ENCODE assay signal across 13 cellular contexts in the genomic region with DNA sequence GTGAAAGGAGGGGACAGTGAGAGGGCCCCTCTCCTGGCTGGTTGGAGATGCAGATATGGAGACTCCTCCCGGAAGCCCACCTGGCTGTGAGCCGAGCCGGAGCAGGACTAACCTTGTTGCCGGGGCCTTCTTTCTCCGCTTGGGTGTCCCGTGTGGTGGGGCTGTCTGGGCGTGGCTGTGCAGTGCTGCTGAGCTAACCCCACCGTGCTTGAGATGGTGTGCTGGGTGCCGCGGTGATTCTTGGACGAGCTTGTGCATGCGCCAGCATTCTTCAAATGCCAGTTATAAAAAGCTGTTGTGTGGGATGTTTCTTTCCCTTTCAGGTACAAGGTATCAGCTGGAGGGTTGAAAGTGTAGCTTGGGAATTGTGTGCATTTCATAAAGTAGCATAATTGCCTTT. TPM values are rescaled to one million over a fixed set of nuclear protein-coding genes. Genes with fewer than 3 reads are reported as not detected.
A peak's percentile ranks its signal among the peaks of the same experiment; 100 is the strongest.
DNase-seq lines count a peak whose midpoint lies in the region; ATAC-seq, FAIRE-seq and TF ChIP-seq lines count a peak whose summit lies in the region.
"Had no signal": no experiment of that assay in that cellular context is flagged by ENCODE, and none has a peak within 500 bp of the region (broad histone marks: within the 10 kb centered on the region; RNA-seq: fewer than 3 reads in every experiment).

No MANE protein-coding gene starts in this region.

- no peak for TF ChIP-seq CTCF in CD4-positive, alpha-beta T cell (IDR thresholded peaks at IDR 0.05)
- TF ChIP-seq CTCF in K562 (IDR thresholded peaks at IDR 0.05 in 2 of 3, conservative IDR thresholded peaks at IDR 0.05 in 1 of 3; ENCODE audit: insufficient read depth in 2 of 3, low read depth in 1 of 3, low read length in 3 of 3) (no peak), left ventricle myocardium inferior (IDR thresholded peaks at IDR 0.05; ENCODE audit: borderline replicate concordance) (no peak), psoas muscle (IDR thresholded peaks at IDR 0.05) (no peak)

- H3K4me1 Mint-ChIP-seq in CD4-positive, alpha-beta T cell (ENCODE audit: low read depth) = peaks cover 47% of the 10 kb centered on the region

- DNase-seq in CD4-positive, alpha-beta T cell = no peak
- DNase-seq in K562 (ENCODE audit: extremely low read depth in 1 of 4, low spot score in 3 of 4) = no peak
- no peak for DNase-seq in left ventricle myocardium inferior
- DNase-seq in psoas muscle = no peak
- no peak for DNase-seq in cortex of kidney (lab: John Stamatoyannopoulos, UW)
- no peak for DNase-seq in NCI-H82 (lab: John Stamatoyannopoulos, UW)
- no peak for DNase-seq in mucosa of gallbladder (ENCODE audit: low spot score)
- no peak for DNase-seq in dermis blood vessel endothelial cell
- DNase-seq: activated gamma-delta T cell, left colon, small intestine had no signal

- peaks cover 6% of the 10 kb centered on the region for H3K9me1 ChIP-seq in K562 (ENCODE audit: control insufficient read depth, insufficient read depth, low read length)

- peaks cover 63% of the 10 kb centered on the region for H3K36me3 Mint-ChIP-seq in CD4-positive, alpha-beta T cell (ENCODE audit: low read depth)

- TF ChIP-seq RAD21 in K562 (CRISPR knock-in tag; conservative IDR thresholded peaks at IDR 0.05 in 1 of 2, IDR thresholded peaks at IDR 0.05 in 1 of 2) = no peak

- H3K27ac Mint-ChIP-seq in CD4-positive, alpha-beta T cell = peak overlapping the region; percentile 69

- H3K9me3 Mint-ChIP-seq in CD4-positive, alpha-beta T cell = no peaks in the 10 kb centered on the region

- TF ChIP-seq POLR2A in K562 (conservative IDR thresholded peaks at IDR 0.05) = no peak

- no peak overlapping the region; a peak in 1 of 4 replicates for H3K9ac ChIP-seq in K562 (ENCODE audit: insufficient read depth in 1 of 2, low read depth in 2 of 2, low read length in 2 of 2)

- H3K36me3 ChIP-seq in K562 (ENCODE audit: control insufficient read depth, insufficient read depth, low read length) = peaks cover 79% of the 10 kb centered on the region
- H3K36me3 ChIP-seq in left ventricle myocardium inferior = peaks cover 36% of the 10 kb centered on the region
- peaks cover 4 to 43% of the 10 kb centered on the region in 2 donors for H3K36me3 ChIP-seq in psoas muscle (ENCODE audit: insufficient read depth in 1 of 2, low read depth in 1 of 2)

- no peak overlapping the region for H3K27ac ChIP-seq in CD4-positive, alpha-beta T cell (ENCODE audit: low read depth, low read length)
- H3K27ac ChIP-seq in K562 (ENCODE audit: extremely low read depth, low read depth, low read length) (no peak overlapping the region), left ventricle myocardium inferior (replicated peaks) (peak overlapping the region; percentile 39), psoas muscle (peak overlapping the region; percentile 36)
- H3K27ac ChIP-seq: HL-60 had no signal

- H2AFZ ChIP-seq in K562 (ENCODE audit: low read depth, low read length) = no peak overlapping the region

- POLR2A ChIA-PET in CD4-positive, alpha-beta T cell (lab: Charles Lee) = no interaction called here
- POLR2A ChIA-PET in K562 (lab: Yijun Ruan, JAX) = interaction anchor here (1.0 to 1.9 kb wide), 3 partner anchors 9 to 11 kb away, joined by 3 to 6 read pairs (median 3); no protein-coding TSS in a partner anchor

- no peak for FAIRE-seq in K562 (lab: Jason Lieb, UNC)
- FAIRE-seq: endothelial cell of umbilical vein, small intestine had no signal

- intact Hi-C loops in CD4-positive, alpha-beta T cell (cut with DNase I, micrococcal nuclease) = no loop called here
- intact Hi-C loops in K562 (cut with micrococcal nuclease) (no loop called here), left ventricle myocardium inferior (cut with micrococcal nuclease) (no loop called here), psoas muscle (cut with DNase I) (no loop called here)

- no peak for ATAC-seq in CD4-positive, alpha-beta T cell (ENCODE audit: poor library complexity)
- ATAC-seq in K562 (peak; percentile 25; the same call in 1 of the 3 replicates), psoas muscle (peak; percentile 31 to 72 (median 62))
- ATAC-seq: left colon had no signal

- TF ChIP-seq EP300 in K562 (IDR thresholded peaks at IDR 0.05; ENCODE audit: low read length) = no peak

- H3K4me3 Mint-ChIP-seq in CD4-positive, alpha-beta T cell = no peak overlapping the region

- CTCF ChIA-PET in CD4-positive, alpha-beta T cell (lab: Charles Lee) = no interaction called here
- CTCF ChIA-PET in K562 (lab: Yijun Ruan, JAX; ENCODE audit: low intra/inter-chr PET ratio) = no interaction called here

- no peak overlapping the region for H3K4me2 ChIP-seq in K562 (ENCODE audit: insufficient read depth, low read length)

- H3K4me1 ChIP-seq in K562 (replicated peaks in 1 of 2; ENCODE audit: control insufficient read depth in 2 of 2, insufficient read depth in 2 of 2, low read length in 2 of 2) (peaks cover 14 to 27% of the 10 kb centered on the region in 2 experiments), left ventricle myocardium inferior (peaks cover 73% of the 10 kb centered on the region), psoas muscle (peaks cover 52% of the 10 kb centered on the region)

- no peaks in the 10 kb centered on the region for H3K9me3 ChIP-seq in CD4-positive, alpha-beta T cell (ENCODE audit: control insufficient read depth, low read length)
- no peaks in the 10 kb centered on the region for H3K9me3 ChIP-seq in K562 (replicated peaks; ENCODE audit: control insufficient read depth, insufficient read depth, low read depth, low read length)
- no peaks in the 10 kb centered on the region for H3K9me3 ChIP-seq in left ventricle myocardium inferior (replicated peaks)
- H3K9me3 ChIP-seq in psoas muscle = no peaks in the 10 kb centered on the region

- H3K79me2 ChIP-seq in K562 (ENCODE audit: control insufficient read depth, insufficient read depth, low read length) = peaks cover 61% of the 10 kb centered on the region

- in situ Hi-C loops in K562 (cut with MboI) = no loop called here

- H4K20me1 ChIP-seq in K562 (replicated peaks; ENCODE audit: control insufficient read depth, insufficient read depth, low read length) = peaks cover 31% of the 10 kb centered on the region

- BruUV-seq in K562 (replicated peaks; lab: Mats Ljungman, UMichigan) = no TSS peak

- H3K27me3 ChIP-seq in CD4-positive, alpha-beta T cell (ENCODE audit: control insufficient read depth, insufficient read depth, low read length) = no peaks in the 10 kb centered on the region
- H3K27me3 ChIP-seq in K562 (ENCODE audit: control insufficient read depth in 2 of 2, insufficient read depth in 2 of 2, low read length in 2 of 2) (no peaks in the 10 kb centered on the region), left ventricle myocardium inferior (ENCODE audit: low read depth) (no peaks in the 10 kb centered on the region), psoas muscle (ENCODE audit: insufficient read depth in 3 of 3, low read length in 2 of 3) (no peaks in the 10 kb centered on the region)

- H3K27me3 Mint-ChIP-seq in CD4-positive, alpha-beta T cell = no peaks in the 10 kb centered on the region

- WGBS in K562 (ENCODE audit: insufficient coverage, low coverage, missing lambda C conversion rate) = 87% methylated on average over 12 of the region's 12 CpGs
- WGBS in psoas muscle, 3 donors = 35 to 50% (median 39%) methylated on average over 12 of the region's 12 CpGs

- H3K4me3 ChIP-seq in K562 (no peak overlapping the region), left ventricle myocardium inferior (peak overlapping the region; percentile 37), psoas muscle (peak overlapping the region; percentile 8)

RNA-seq across cellular contexts. Expression of gene RAC1, which starts 24.6 kb away (rescaled TPM):
- total RNA-seq in CD4-positive, alpha-beta T cell = 10 to 100 TPM; 57.6 to 66.4 TPM
- total RNA-seq in K562 (2011; cell fraction: chromatin; rRNA removed; ENCODE audit: low replicate concordance) = 133 and 135 TPM in 2 replicates
- 83.3 and 83.4 TPM in 2 replicates for total RNA-seq in K562 (2011; cell fraction: nucleolus; rRNA removed)
- 95.7 and 122 TPM in 2 replicates for total RNA-seq in K562 (2011; cell fraction: nucleoplasm; rRNA removed)
- 105 and 146 TPM in 2 replicates for total RNA-seq in K562 (2014; rRNA removed)
- total RNA-seq in K562 (2014; rRNA removed; fragmentation: Illumina TruSeq; extraction: Trizol) = 126 and 149 TPM in 2 replicates
- 90.9 and 91.5 TPM in 2 replicates for total RNA-seq in K562 (2015; rRNA removed; fragmentation: Illumina TruSeq; extraction: Trizol)
- total RNA-seq in K562 (2021) = 220 and 225 TPM in 2 replicates
- polyA plus RNA-seq in K562 (2011; rRNA removed) = 177 and 205 TPM in 2 replicates
- 96.2 and 169 TPM in 2 replicates for polyA plus RNA-seq in K562 (2011; cell fraction: cytosol; rRNA removed)
- 62.4 and 100 TPM in 2 replicates for polyA plus RNA-seq in K562 (2011; cell fraction: nucleus; rRNA removed)
- polyA plus RNA-seq in K562 (2012) = 201 and 203 TPM in 2 replicates
- 220 and 241 TPM in 2 replicates for polyA plus RNA-seq in K562 (2014; fragmentation: Illumina TruSeq; extraction: Trizol)
- 10 to 100 TPM; 78.5 to 90.7 TPM for polyA plus RNA-seq in K562 (2014; fragmentation: Nextera tagmentation; extraction: Ambion mirVana)
- polyA plus RNA-seq in K562 (2014; rRNA removed) = 148 and 163 TPM in 2 replicates
- 310 and 404 TPM in 2 replicates for polyA minus RNA-seq in K562 (2011; rRNA and poly(A)+ RNA removed)
- polyA minus RNA-seq in K562 (2011; cell fraction: cytosol; rRNA and poly(A)+ RNA removed) = 91.2 and 105 TPM in 2 replicates
- 20.2 and 37.2 TPM in 2 replicates for polyA minus RNA-seq in K562 (2011; cell fraction: nucleus; rRNA and poly(A)+ RNA removed)
- total RNA-seq in left ventricle myocardium inferior = 135 TPM
- 100 to 1,000 TPM; 141 to 189 (median 175) TPM for total RNA-seq in psoas muscle
- polyA plus RNA-seq in psoas muscle = 100 to 1,000 TPM; 167 to 284 (median 238) TPM
- total RNA-seq in mucosa of gallbladder = 276 TPM
- 58.9 and 105 TPM in 2 replicates for total RNA-seq in dermis blood vessel endothelial cell

RNA-seq across cellular contexts. Expression of gene DAGLB, which starts 48.8 kb away (rescaled TPM):
- total RNA-seq in CD4-positive, alpha-beta T cell = 10 to 100 TPM; 22.0 to 22.9 TPM
- 63.0 and 140 TPM in 2 replicates for total RNA-seq in K562 (2011; cell fraction: chromatin; rRNA removed; ENCODE audit: low replicate concordance)
- 64.6 and 66.9 TPM in 2 replicates for total RNA-seq in K562 (2011; cell fraction: nucleolus; rRNA removed)
- total RNA-seq in K562 (2011; cell fraction: nucleoplasm; rRNA removed) = 67.4 and 68.4 TPM in 2 replicates
- total RNA-seq in K562 (2014; rRNA removed) = 9.4 and 11.3 TPM in 2 replicates
- 4.1 and 5.8 TPM in 2 replicates for total RNA-seq in K562 (2014; rRNA removed; fragmentation: Illumina TruSeq; extraction: Trizol)
- total RNA-seq in K562 (2015; rRNA removed; fragmentation: Illumina TruSeq; extraction: Trizol) = 9.4 and 9.7 TPM in 2 replicates
- total RNA-seq in K562 (2021) = 16.3 and 16.4 TPM in 2 replicates
- polyA plus RNA-seq in K562 (2011; rRNA removed) = 12.0 and 15.8 TPM in 2 replicates
- polyA plus RNA-seq in K562 (2011; cell fraction: cytosol; rRNA removed) = 15.1 and 17.4 TPM in 2 replicates
- polyA plus RNA-seq in K562 (2011; cell fraction: nucleus; rRNA removed) = 31.9 and 32.2 TPM in 2 replicates
- polyA plus RNA-seq in K562 (2012) = 7.4 and 10.0 TPM in 2 replicates
- 7.8 and 8.9 TPM in 2 replicates for polyA plus RNA-seq in K562 (2014; fragmentation: Illumina TruSeq; extraction: Trizol)
- polyA plus RNA-seq in K562 (2014; fragmentation: Nextera tagmentation; extraction: Ambion mirVana) = 1 to 10 TPM in 1 of 2 experiments, under 1 TPM in 1; 0.92 to 1.0 TPM
- polyA plus RNA-seq in K562 (2014; rRNA removed) = 9.3 and 9.5 TPM in 2 replicates
- polyA minus RNA-seq in K562 (2011; rRNA and poly(A)+ RNA removed) = 30.5 and 33.7 TPM in 2 replicates
- polyA minus RNA-seq in K562 (2011; cell fraction: cytosol; rRNA and poly(A)+ RNA removed) = 20.4 and 27.9 TPM in 2 replicates
- 20.7 and 23.4 TPM in 2 replicates for polyA minus RNA-seq in K562 (2011; cell fraction: nucleus; rRNA and poly(A)+ RNA removed)
- total RNA-seq in left ventricle myocardium inferior = 6.0 TPM
- 10 to 100 TPM in 3 of 4 donors, 1 to 10 TPM in 1; 9.2 to 16.8 (median 12.8) TPM for total RNA-seq in psoas muscle
- 10 to 100 TPM; 10.6 to 23.8 (median 12.1) TPM for polyA plus RNA-seq in psoas muscle
- 28.8 TPM for total RNA-seq in mucosa of gallbladder
- 20.2 and 22.6 TPM in 2 replicates for total RNA-seq in dermis blood vessel endothelial cell

RNA-seq across cellular contexts. Expression of gene FAM220A, which starts 50.2 kb away (rescaled TPM):
- 10 to 100 TPM in 1 of 2 experiments, 1 to 10 TPM in 1; 8.6 to 11.0 TPM for total RNA-seq in CD4-positive, alpha-beta T cell
- 5.2 and 6.2 TPM in 2 replicates for total RNA-seq in K562 (2011; cell fraction: chromatin; rRNA removed; ENCODE audit: low replicate concordance)
- 4.0 and 4.3 TPM in 2 replicates for total RNA-seq in K562 (2011; cell fraction: nucleolus; rRNA removed)
- total RNA-seq in K562 (2011; cell fraction: nucleoplasm; rRNA removed) = 5.0 and 5.1 TPM in 2 replicates
- 5.8 and 15.2 TPM in 2 replicates for total RNA-seq in K562 (2014; rRNA removed)
- 5.5 and 6.0 TPM in 2 replicates for total RNA-seq in K562 (2014; rRNA removed; fragmentation: Illumina TruSeq; extraction: Trizol)
- total RNA-seq in K562 (2015; rRNA removed; fragmentation: Illumina TruSeq; extraction: Trizol) = 6.1 and 7.1 TPM in 2 replicates
- 7.8 and 11.4 TPM in 2 replicates for total RNA-seq in K562 (2021)
- 10.4 and 12.1 TPM in 2 replicates for polyA plus RNA-seq in K562 (2011; rRNA removed)
- polyA plus RNA-seq in K562 (2011; cell fraction: cytosol; rRNA removed) = 7.3 and 8.0 TPM in 2 replicates
- 3.4 and 5.9 TPM in 2 replicates for polyA plus RNA-seq in K562 (2011; cell fraction: nucleus; rRNA removed)
- polyA plus RNA-seq in K562 (2012) = 7.0 and 10.8 TPM in 2 replicates
- 6.7 and 7.2 TPM in 2 replicates for polyA plus RNA-seq in K562 (2014; fragmentation: Illumina TruSeq; extraction: Trizol)
- 1 to 10 TPM in 1 of 2 experiments, under 1 TPM in 1; 0.92 to 1.1 TPM for polyA plus RNA-seq in K562 (2014; fragmentation: Nextera tagmentation; extraction: Ambion mirVana)
- 4.6 and 4.8 TPM in 2 replicates for polyA plus RNA-seq in K562 (2014; rRNA removed)
- polyA minus RNA-seq in K562 (2011; rRNA and poly(A)+ RNA removed) = 9.0 and 9.9 TPM in 2 replicates
- polyA minus RNA-seq in K562 (2011; cell fraction: cytosol; rRNA and poly(A)+ RNA removed) = 8.9 and 10.0 TPM in 2 replicates
- 2.2 and 3.1 TPM in 2 replicates for polyA minus RNA-seq in K562 (2011; cell fraction: nucleus; rRNA and poly(A)+ RNA removed)
- total RNA-seq in left ventricle myocardium inferior = 24.4 TPM
- total RNA-seq in psoas muscle = 10 to 100 TPM; 24.9 to 44.2 (median 32.8) TPM
- 100 to 1,000 TPM in 1 of 3 donors, 10 to 100 TPM in 2; 12.6 to 108 (median 31.8) TPM for polyA plus RNA-seq in psoas muscle
- 20.1 TPM for total RNA-seq in mucosa of gallbladder
- 16.7 and 18.7 TPM in 2 replicates for total RNA-seq in dermis blood vessel endothelial cell

Comparison
In these comparisons a context has a peak if more than half of its experiments do, and no peak if none do; other contexts are left out.
1. H3K27ac ChIP-seq: peak in left ventricle myocardium inferior (single experiment) and psoas muscle (single experiment); none in CD4-positive, alpha-beta T cell (single experiment) and K562 (single experiment).